Comparison of ENCODE assay signal across 1 cellular context in genomic region chr17:48908047-48908843, GRCh38.
TF ChIP-seq lines count a peak whose summit lies in the region.

UBE2Z (plus strand) TSS chr17:48908407; CDS start chr17:48908504, 97 bp downstream.

TF ChIP-seq in HEK293, 187 proteins besides CTCF, POLR2A, EP300 and RAD21 (continued from another document):
- TF ChIP-seq ZFP69B (tag by site-specific recombination; IDR thresholded peaks at IDR 0.05) (peak; percentile 92), MYNN (tag by site-specific recombination; IDR thresholded peaks at IDR 0.05; ENCODE audit: borderline replicate concordance) (peak; percentile 6; the same call in 1 of the 2 replicates), EGR2 (tag by site-specific recombination; IDR thresholded peaks at IDR 0.05; ENCODE audit: low read depth) (peak; percentile 76), ZNF324 (tag by site-specific recombination; IDR thresholded peaks at IDR 0.05) (peak; percentile 76), ZNF692 (tag by site-specific recombination; IDR thresholded peaks at IDR 0.05) (peak; percentile 89), KLF7 (tag by site-specific recombination; IDR thresholded peaks at IDR 0.05; ENCODE audit: borderline replicate concordance) (peak; percentile 94), ZNF175 (tag by site-specific recombination; IDR thresholded peaks at IDR 0.05) (no peak), WT1 (tag by site-specific recombination; IDR thresholded peaks at IDR 0.05) (peak; percentile 62), KLF10 (tag by site-specific recombination; IDR thresholded peaks at IDR 0.05) (no peak), ZNF677 (tag by site-specific recombination; IDR thresholded peaks at IDR 0.05) (0 out of 2 replicates have a peak, but pooled peaks have one; percentile 20), ZNF704 (tag by site-specific recombination; IDR thresholded peaks at IDR 0.05) (no peak), ZNF658 (tag by site-specific recombination; IDR thresholded peaks at IDR 0.05) (no peak), ZNF639 (tag by site-specific recombination; IDR thresholded peaks at IDR 0.05) (peak; percentile 83), KLF17 (tag by site-specific recombination; IDR thresholded peaks at IDR 0.05) (peak; percentile 91), BCL11B (tag by site-specific recombination; IDR thresholded peaks at IDR 0.05; ENCODE audit: low read depth) (no peak), ZNF350 (tag by site-specific recombination; IDR thresholded peaks at IDR 0.05) (no peak), ZNF266 (tag by site-specific recombination; IDR thresholded peaks at IDR 0.05; ENCODE audit: low read depth) (no peak), SP3 (tag by site-specific recombination; IDR thresholded peaks at IDR 0.05) (peak; percentile 98)
